In genomic region chr17:76119409-76120371, GRCh38 we compare ENCODE assay signal across 1 cellular context.
TF ChIP-seq lines count a peak whose summit lies in the region.

No MANE protein-coding gene starts in this region.

TF ChIP-seq in HepG2, 621 proteins besides CTCF, POLR2A, EP300 and RAD21 (continued from another document and continues in another):
- TF ChIP-seq ZNF275 (CRISPR knock-in tag; IDR thresholded peaks at IDR 0.05; ENCODE audit: borderline replicate concordance) (no peak), ZNF292 (CRISPR knock-in tag; IDR thresholded peaks at IDR 0.05; ENCODE audit: borderline replicate concordance, low read depth) (peak; percentile 23; the same call in 1 of the 2 replicates), KDM6A (CRISPR knock-in tag; IDR thresholded peaks at IDR 0.05; ENCODE audit: low read depth) (peak; percentile 83), ZSCAN29 (CRISPR knock-in tag; conservative IDR thresholded peaks at IDR 0.05) (no peak), FOXM1 (CRISPR knock-in tag; IDR thresholded peaks at IDR 0.05) (no peak), PATZ1 (CRISPR knock-in tag; IDR thresholded peaks at IDR 0.05) (peak; percentile 55; the same call in 1 of the 2 replicates), ZEB1 (IDR thresholded peaks at IDR 0.05; ENCODE audit: insufficient replicate concordance, low read depth) (no peak), ZBTB2 (CRISPR knock-in tag; IDR thresholded peaks at IDR 0.05; ENCODE audit: low read depth) (no peak), ZSCAN22 (CRISPR knock-in tag; IDR thresholded peaks at IDR 0.05) (no peak), SKIL (CRISPR knock-in tag; IDR thresholded peaks at IDR 0.05; ENCODE audit: borderline replicate concordance) (0 out of 2 replicates have a peak, but pooled peaks have one; percentile 48), ZNF549 (CRISPR knock-in tag; IDR thresholded peaks at IDR 0.05) (no peak), IRF2 (CRISPR knock-in tag; IDR thresholded peaks at IDR 0.05) (peak; percentile 82), NFYC (CRISPR knock-in tag; IDR thresholded peaks at IDR 0.05) (no peak), ZNF605 (CRISPR knock-in tag; IDR thresholded peaks at IDR 0.05) (peak; percentile 67), ZNF225 (CRISPR knock-in tag; IDR thresholded peaks at IDR 0.05) (peak; percentile 26; the same call in 1 of the 2 replicates), JUND (CRISPR knock-in tag; IDR thresholded peaks at IDR 0.05) (peak; percentile 54; the same call in 1 of the 2 replicates), ZNF607 (CRISPR knock-in tag; IDR thresholded peaks at IDR 0.05; ENCODE audit: borderline replicate concordance) (peak; percentile 84), TFE3 (CRISPR knock-in tag; IDR thresholded peaks at IDR 0.05) (peak; percentile 48; the same call in 1 of the 2 replicates), PPARG (CRISPR knock-in tag; conservative IDR thresholded peaks at IDR 0.05) (peak; percentile 57; the same call in 1 of the 2 replicates), NPAS2 (CRISPR knock-in tag; IDR thresholded peaks at IDR 0.05; ENCODE audit: borderline replicate concordance) (no peak), ARID3A (IDR thresholded peaks at IDR 0.05; ENCODE audit: low read depth, low read length) (no peak), MAFF (IDR thresholded peaks at IDR 0.05; ENCODE audit: low read depth, low read length) (no peak), EED (CRISPR knock-in tag; IDR thresholded peaks at IDR 0.05) (0 out of 2 replicates have a peak, but pooled peaks have one; percentile 28), MLLT10 (CRISPR knock-in tag; IDR thresholded peaks at IDR 0.05) (no peak), TOPORS (CRISPR knock-in tag; IDR thresholded peaks at IDR 0.05) (no peak), ZSCAN12 (CRISPR knock-in tag; IDR thresholded peaks at IDR 0.05) (0 out of 2 replicates have a peak, but pooled peaks have one; percentile 51), HOXA7 (CRISPR knock-in tag; IDR thresholded peaks at IDR 0.05) (no peak), RFXAP (CRISPR knock-in tag; IDR thresholded peaks at IDR 0.05; ENCODE audit: borderline replicate concordance) (no peak), ZNF317 (CRISPR knock-in tag; IDR thresholded peaks at IDR 0.05) (no peak), ZFP36L1 (CRISPR knock-in tag; IDR thresholded peaks at IDR 0.05) (no peak), HIC2 (CRISPR knock-in tag; IDR thresholded peaks at IDR 0.05; ENCODE audit: low read depth) (peak; percentile 87; the same call in 1 of the 2 replicates), KDM3A (CRISPR knock-in tag; IDR thresholded peaks at IDR 0.05; ENCODE audit: low read depth) (no peak), ZNF33B (CRISPR knock-in tag; IDR thresholded peaks at IDR 0.05) (0 out of 2 replicates have a peak, but pooled peaks have one; percentile 27), SOX13 (IDR thresholded peaks at IDR 0.05) (peak; percentile 59), SOX13 (CRISPR knock-in tag; conservative IDR thresholded peaks at IDR 0.05 in 1 of 2, IDR thresholded peaks at IDR 0.05 in 1 of 2) (peak in 1 of 2 experiments; percentile 62; a peak in 1 of 4 replicates), ZNF331 (CRISPR knock-in tag; IDR thresholded peaks at IDR 0.05) (no peak; the same call in 1 of the 2 replicates), SNAPC2 (CRISPR knock-in tag; IDR thresholded peaks at IDR 0.05) (0 out of 2 replicates have a peak, but pooled peaks have one; percentile 58), SMARCC2 (IDR thresholded peaks at IDR 0.05) (no peak), ZNF121 (CRISPR knock-in tag; IDR thresholded peaks at IDR 0.05) (0 out of 2 replicates have a peak, but pooled peaks have one; percentile 19), PRDM4 (CRISPR knock-in tag; IDR thresholded peaks at IDR 0.05; ENCODE audit: borderline replicate concordance) (no peak), ZNF891 (CRISPR knock-in tag; IDR thresholded peaks at IDR 0.05) (0 out of 2 replicates have a peak, but pooled peaks have one; percentile 29), PRMT3 (CRISPR knock-in tag; IDR thresholded peaks at IDR 0.05; ENCODE audit: borderline replicate concordance, low read depth) (no peak), RNF2 (conservative IDR thresholded peaks at IDR 0.05; ENCODE audit: low read depth) (no peak), NCOA1 (CRISPR knock-in tag; IDR thresholded peaks at IDR 0.05) (no peak), ZNF564 (CRISPR knock-in tag; IDR thresholded peaks at IDR 0.05) (no peak), NFE2 (CRISPR knock-in tag; IDR thresholded peaks at IDR 0.05) (no peak), E2F5 (CRISPR knock-in tag; conservative IDR thresholded peaks at IDR 0.05) (no peak), ETS1 (CRISPR knock-in tag; IDR thresholded peaks at IDR 0.05) (no peak), ZNF432 (CRISPR knock-in tag; IDR thresholded peaks at IDR 0.05; ENCODE audit: borderline replicate concordance) (no peak)
